In genomic region chr1:60982539-60982938, GRCh38 we compare ENCODE assay signal across 28 cellular contexts.
"Had no signal": no experiment of that assay in that cellular context is flagged by ENCODE, and none has a peak within 500 bp of the region (broad histone marks: within the 10 kb centered on the region; RNA-seq: fewer than 3 reads in every experiment).

No MANE protein-coding gene starts in this region.

- H3K4me1 ChIP-seq: breast epithelium, Peyer's patch, SJCRH30 had no signal

- H3K27ac ChIP-seq: RWPE1, SJCRH30, WERI-Rb-1 had no signal

- H3K9me3 ChIP-seq: breast epithelium, MG63, Peyer's patch, SJCRH30, SK-N-SH had no signal

- H3K36me3 ChIP-seq: breast epithelium, MG63, Peyer's patch, SJCRH30, WERI-Rb-1 had no signal

- H3K27me3 ChIP-seq: breast epithelium, MG63, Peyer's patch, SJCRH30 had no signal

- H3K4me3 ChIP-seq: breast epithelium, MG63, Peyer's patch, SJCRH30 had no signal

- H3K4me1 Mint-ChIP-seq: activated naive CD4-positive, alpha-beta T cell treated with anti-CD3 and anti-CD28 coated beads, Interleukin-2, amount 10 ng/mL, durations not matched to agents 7 days and 5 days had no signal

- DNase-seq: activated CD4-positive, alpha-beta memory T cell treated with anti-CD3 and anti-CD28 coated beads, Interleukin-2, amount 10 ng/mL, durations not matched to agents 7 days and 5 days; activated CD4-positive, alpha-beta T cell treated with anti-CD3 and anti-CD28 coated beads for 36 hours; activated CD4-positive, alpha-beta T cell treated with anti-CD3 and anti-CD28 coated beads, Interleukin-2, amount 50 U/mL, for 1 hour; activated gamma-delta T cell treated with Interleukin-2 at 50 U/mL for 16 hours; activated naive CD4-positive, alpha-beta T cell treated with anti-CD3 and anti-CD28 coated beads, Interleukin-2, amount 10 ng/mL, durations not matched to agents 7 days and 5 days; activated naive CD8-positive, alpha-beta T cell treated with anti-CD3 and anti-CD28 coated beads for 36 hours; activated T-cell treated with anti-CD3 and anti-CD28 coated beads, Interleukin-2, amount 50 U/mL, for 72 hours; MG63; MV-4-11; NCI-H1092 treated with DMSO at 0.1 percent for 48 hours; NCI-H1417 treated with DMSO at 0.1 percent for 48 hours; NCI-H1694; NCI-H2029; NCI-H2107; NCI-H2171 treated with DMSO at 0.1 percent for 48 hours; NCI-H345; NCI-H510A; NCI-H526 treated with DMSO at 0.1 percent for 48 hours; NCI-H82; Peyer's patch; Right ventricle myocardium superior; SJCRH30; SK-N-SH; T-helper 1 cell; WERI-Rb-1 had no signal

- ATAC-seq: activated CD4-positive, alpha-beta T cell treated with anti-CD3 and anti-CD28 coated beads for 36 hours; activated T-cell treated with anti-CD3 and anti-CD28 coated beads, Interleukin-2, amount 50 U/mL, for 72 hours had no signal

- H3K27ac Mint-ChIP-seq: activated CD4-positive, alpha-beta memory T cell treated with anti-CD3 and anti-CD28 coated beads, Interleukin-2, amount 10 ng/mL, durations not matched to agents 7 days and 5 days; activated CD4-positive, alpha-beta T cell treated with anti-CD3 and anti-CD28 coated beads for 36 hours; activated naive CD4-positive, alpha-beta T cell treated with anti-CD3 and anti-CD28 coated beads, Interleukin-2, amount 10 ng/mL, durations not matched to agents 7 days and 5 days; activated naive CD8-positive, alpha-beta T cell treated with anti-CD3 and anti-CD28 coated beads for 36 hours; activated T-cell treated with anti-CD3 and anti-CD28 coated beads, Interleukin-2, amount 50 U/mL, for 72 hours; activated T-helper 2 cell treated with anti-CD3 and anti-CD28 coated beads, Interferon-gamma antibody, Interleukin-2, Interleukin-4, amounts not matched to agents 10 μg/mL and 5 μg/mL and 100 μg/mL, durations not matched to agents 14 hours and 24 hours and 36 hours had no signal

- H3K36me3 Mint-ChIP-seq: activated naive CD4-positive, alpha-beta T cell treated with anti-CD3 and anti-CD28 coated beads, Interleukin-2, amount 10 ng/mL, durations not matched to agents 7 days and 5 days; activated naive CD8-positive, alpha-beta T cell treated with anti-CD3 and anti-CD28 coated beads for 36 hours had no signal

- H3K27me3 Mint-ChIP-seq: activated CD4-positive, alpha-beta memory T cell treated with anti-CD3 and anti-CD28 coated beads, Interleukin-2, amount 10 ng/mL, durations not matched to agents 7 days and 5 days; activated naive CD4-positive, alpha-beta T cell treated with anti-CD3 and anti-CD28 coated beads, Interleukin-2, amount 10 ng/mL, durations not matched to agents 7 days and 5 days; activated naive CD8-positive, alpha-beta T cell treated with anti-CD3 and anti-CD28 coated beads for 36 hours had no signal

- H3K4me3 Mint-ChIP-seq: activated CD4-positive, alpha-beta memory T cell treated with anti-CD3 and anti-CD28 coated beads, Interleukin-2, amount 10 ng/mL, durations not matched to agents 7 days and 5 days; activated CD4-positive, alpha-beta T cell treated with anti-CD3 and anti-CD28 coated beads for 36 hours; activated naive CD4-positive, alpha-beta T cell treated with anti-CD3 and anti-CD28 coated beads, Interleukin-2, amount 10 ng/mL, durations not matched to agents 7 days and 5 days; activated naive CD8-positive, alpha-beta T cell treated with anti-CD3 and anti-CD28 coated beads for 36 hours; activated T-cell treated with anti-CD3 and anti-CD28 coated beads, Interleukin-2, amount 50 U/mL, for 72 hours had no signal

- H3K9me3 Mint-ChIP-seq: activated CD4-positive, alpha-beta memory T cell treated with anti-CD3 and anti-CD28 coated beads, Interleukin-2, amount 10 ng/mL, durations not matched to agents 7 days and 5 days; activated naive CD4-positive, alpha-beta T cell treated with anti-CD3 and anti-CD28 coated beads, Interleukin-2, amount 10 ng/mL, durations not matched to agents 7 days and 5 days; activated naive CD8-positive, alpha-beta T cell treated with anti-CD3 and anti-CD28 coated beads for 36 hours; activated T-cell treated with anti-CD3 and anti-CD28 coated beads, Interleukin-2, amount 50 U/mL, for 72 hours; activated T-helper 2 cell treated with anti-CD3 and anti-CD28 coated beads, Interferon-gamma antibody, Interleukin-2, Interleukin-4, amounts not matched to agents 10 μg/mL and 5 μg/mL and 100 μg/mL, durations not matched to agents 14 hours and 24 hours and 36 hours had no signal
